In the genomic region with DNA sequence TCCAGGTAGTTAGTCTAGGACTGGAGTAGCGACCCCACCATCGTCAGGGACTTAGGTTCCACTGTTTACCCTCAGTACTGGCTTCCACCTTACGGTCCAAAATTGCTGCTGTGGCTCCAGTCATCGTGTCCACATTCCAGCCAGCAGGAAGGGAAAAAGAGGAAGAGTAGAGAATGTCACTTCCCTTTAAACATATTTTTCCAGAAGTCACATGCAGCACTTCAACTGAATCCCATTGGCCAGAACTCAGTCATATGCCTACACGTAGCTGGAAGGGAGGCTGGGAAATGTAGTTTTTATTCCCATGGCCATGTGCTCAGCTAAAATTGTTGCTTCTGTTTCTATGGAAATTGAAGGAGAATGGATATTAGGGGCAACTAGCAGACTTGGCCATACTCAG, we compare ENCODE assay signal across 1 cellular context.
TF ChIP-seq lines count a peak whose summit lies in the region.

No MANE protein-coding gene starts in this region.

TF ChIP-seq in WTC11, 78 proteins besides CTCF, POLR2A, EP300 and RAD21 (continued from another document):
- peak; percentile 71 for TF ChIP-seq MAX (CRISPR knock-in tag; IDR thresholded peaks at IDR 0.05)
- TF ChIP-seq USF1 (CRISPR knock-in tag; IDR thresholded peaks at IDR 0.05) = peak; percentile 94
- TF ChIP-seq RELA (CRISPR knock-in tag; IDR thresholded peaks at IDR 0.05; ENCODE audit: borderline replicate concordance) = no peak
- TF ChIP-seq NFE2L1 (CRISPR knock-in tag; IDR thresholded peaks at IDR 0.05) = no peak
- peak; percentile 71; the same call in 1 of the 2 replicates for TF ChIP-seq GTF2I (CRISPR knock-in tag; conservative IDR thresholded peaks at IDR 0.05)
- TF ChIP-seq, protein P1, sequence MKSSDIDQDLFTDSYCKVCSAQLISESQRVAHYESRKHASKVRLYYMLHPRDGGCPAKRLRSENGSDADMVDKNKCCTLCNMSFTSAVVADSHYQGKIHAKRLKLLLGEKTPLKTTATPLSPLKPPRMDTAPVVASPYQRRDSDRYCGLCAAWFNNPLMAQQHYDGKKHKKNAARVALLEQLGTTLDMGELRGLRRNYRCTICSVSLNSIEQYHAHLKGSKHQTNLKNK (CRISPR knock-in tag; IDR thresholded peaks at IDR 0.05) = no peak
- no peak for TF ChIP-seq SMAD3 (CRISPR knock-in tag; IDR thresholded peaks at IDR 0.05; ENCODE audit: borderline replicate concordance)
- TF ChIP-seq ATF1 (CRISPR knock-in tag; IDR thresholded peaks at IDR 0.05) = no peak
- TF ChIP-seq ZNF138 (CRISPR knock-in tag; conservative IDR thresholded peaks at IDR 0.05) = no peak
